In genomic region chr2:153213022-153213421, GRCh38 we compare ENCODE assay signal across 16 cellular contexts.
"Had no signal": no experiment of that assay in that cellular context is flagged by ENCODE, and none has a peak within 500 bp of the region (broad histone marks: within the 10 kb centered on the region; RNA-seq: fewer than 3 reads in every experiment).

No MANE protein-coding gene starts in this region.

- H3K27ac ChIP-seq: body of pancreas, esophagus muscularis mucosa, gastroesophageal sphincter, heart right ventricle, left ventricle myocardium inferior, thoracic aorta had no signal

- DNase-seq: activated B cell treated with CpG ODN at 0.5 μM for 24 hours; activated CD4-positive, alpha-beta memory T cell treated with anti-CD3 and anti-CD28 coated beads for 36 hours; activated CD4-positive, alpha-beta T cell treated with anti-CD3 and anti-CD28 coated beads for 4 hours; activated naive CD4-positive, alpha-beta T cell; activated naive CD8-positive, alpha-beta T cell treated with anti-CD3 and anti-CD28 coated beads for 36 hours; amygdala; body of pancreas; dermis blood vessel endothelial cell; effector memory CD4-positive, alpha-beta T cell; heart right ventricle; left ventricle myocardium inferior; naive B cell; stimulated activated naive B cell treated with anti-CD40 and anti-IgM and Interleukin-4, amounts not matched to agents 10 μg/mL and 1 μg/mL and 100 μg/mL, for 72 hours had no signal

- H3K36me3 ChIP-seq: esophagus muscularis mucosa, gastroesophageal sphincter, heart right ventricle, left ventricle myocardium inferior, thoracic aorta had no signal

- ATAC-seq: body of pancreas, gastroesophageal sphincter, heart right ventricle had no signal

- H3K4me3 ChIP-seq: body of pancreas, esophagus muscularis mucosa, gastroesophageal sphincter, heart right ventricle, left ventricle myocardium inferior, thoracic aorta had no signal

- H3K27me3 ChIP-seq: body of pancreas, esophagus muscularis mucosa, gastroesophageal sphincter, heart right ventricle had no signal

- H3K4me1 ChIP-seq: body of pancreas, esophagus muscularis mucosa, gastroesophageal sphincter, heart right ventricle, left ventricle myocardium inferior had no signal

- H3K9me3 ChIP-seq: body of pancreas, esophagus muscularis mucosa, gastroesophageal sphincter, heart right ventricle, left ventricle myocardium inferior, thoracic aorta had no signal
